19 cellular contexts compared by ENCODE assay signal in genomic region chr11:2263724-2264360, GRCh38. TPM values are rescaled to one million over a fixed set of nuclear protein-coding genes. Genes with fewer than 3 reads are reported as not detected.
"Had no signal": no experiment of that assay in that cellular context is flagged by ENCODE, and none has a peak within 500 bp of the region (broad histone marks: within the 10 kb centered on the region; RNA-seq: fewer than 3 reads in every experiment).

No MANE protein-coding gene starts in this region.

- H3K4me1 ChIP-seq: breast epithelium, gastrocnemius medialis had no signal

- DNase-seq: activated B cell treated with CpG ODN at 0.5 μM for 24 hours; activated CD4-positive, alpha-beta T cell treated with anti-CD3 and anti-CD28 coated beads, Interleukin-2, amount 50 U/mL, for 4 hours; activated naive CD4-positive, alpha-beta T cell; activated T-cell treated with anti-CD3 and anti-CD28 coated beads, Interleukin-2, amount 50 U/mL, for 48 hours; effector CD8-positive, alpha-beta T cell; gastrocnemius medialis; hippocampal formation; left cardiac atrium; mammary epithelial cell; occipital lobe; stimulated activated CD4-positive, alpha-beta T cell treated with anti-CD3 and anti-CD28 coated beads, Interleukin-4, amount 100 ng/mL, for 1 hour; stimulated activated naive CD8-positive, alpha-beta T cell treated with anti-CD3 and anti-CD28 coated beads, Interleukin-15, Interleukin-2, amounts not matched to agents 100 U/mL and 50 U/mL, for 24 hours; T-helper 1 cell; uterus had no signal

- H3K9me3 ChIP-seq: breast epithelium, gastrocnemius medialis, thoracic aorta, uterus had no signal

- H3K27me3 ChIP-seq: breast epithelium, uterus had no signal

- H3K27ac ChIP-seq: breast epithelium, gastrocnemius medialis, thoracic aorta, uterus had no signal

- H3K4me3 ChIP-seq: breast epithelium, gastrocnemius medialis, thoracic aorta, uterus had no signal

- H3K36me3 ChIP-seq: breast epithelium, gastrocnemius medialis, thoracic aorta, uterus had no signal

RNA-seq across cellular contexts. Expression of gene ASCL2, which starts 6.5 kb away (rescaled TPM):
- total RNA-seq: dermis microvascular lymphatic vessel endothelial cell, gastrocnemius medialis, mammary epithelial cell, pulmonary artery endothelial cell had no signal

RNA-seq across cellular contexts. Expression of gene C11orf21, which starts 37.9 kb away (rescaled TPM):
- total RNA-seq: dermis microvascular lymphatic vessel endothelial cell, epithelial cell of proximal tubule, mammary epithelial cell, pulmonary artery endothelial cell had no signal

RNA-seq across cellular contexts. Expression of gene TSPAN32, which starts 38.0 kb away (rescaled TPM):
- total RNA-seq: dermis microvascular lymphatic vessel endothelial cell, epithelial cell of proximal tubule, gastrocnemius medialis, mammary epithelial cell, occipital lobe, pulmonary artery endothelial cell had no signal
